1 cellular context compared by ENCODE assay signal in the genomic region with DNA sequence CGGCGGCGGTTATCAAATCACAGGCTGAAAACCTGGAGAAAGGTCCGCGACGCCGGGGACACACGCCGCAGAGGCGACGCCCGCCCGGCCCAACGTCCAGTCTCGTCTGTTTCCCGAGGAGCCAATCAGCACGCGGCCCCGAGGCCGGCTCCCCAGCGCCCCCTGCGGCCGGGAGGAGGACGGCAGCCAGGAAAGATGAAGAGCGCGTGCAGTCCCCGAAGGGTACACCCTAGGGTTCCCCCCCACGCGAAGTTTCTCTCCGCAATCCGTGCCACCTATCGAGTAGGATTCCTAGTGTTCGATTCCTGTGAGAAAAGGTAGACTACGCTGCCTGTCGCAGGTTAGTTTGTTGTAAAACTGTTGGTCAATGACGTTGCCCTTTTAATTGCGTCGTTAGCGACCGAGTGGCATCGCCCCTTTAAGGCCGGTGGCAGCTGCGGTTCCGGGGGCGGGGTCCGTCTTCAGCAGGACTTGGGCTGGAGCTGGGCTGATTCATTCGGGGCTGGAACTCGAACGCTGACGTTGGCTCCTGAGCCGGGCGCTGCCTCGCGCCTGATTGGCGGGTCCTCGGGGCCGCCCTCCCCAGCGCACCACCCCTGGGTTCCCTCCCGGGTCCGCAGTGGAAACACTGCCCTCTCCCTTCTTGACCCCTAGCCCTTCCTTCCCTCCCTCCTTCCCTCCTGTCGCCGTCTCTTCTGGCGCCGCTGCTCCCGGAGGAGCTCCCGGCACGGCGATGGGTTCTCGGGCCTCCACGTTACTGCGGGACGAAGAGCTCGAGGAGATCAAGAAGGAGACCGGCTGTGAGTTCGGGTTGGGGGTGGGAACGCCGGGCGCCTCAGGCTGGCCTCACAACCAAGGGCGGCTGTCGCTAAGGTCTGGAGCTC.
A peak's percentile ranks its signal among the peaks of the same experiment; 100 is the strongest.
TF ChIP-seq lines count a peak whose summit lies in the region.

Gene CHP1, plus strand, starts transcription at position 619 of the 884 bp plus-strand sequence. Its CDS starts 115 bp downstream, at position 734.
A gene with protein sequence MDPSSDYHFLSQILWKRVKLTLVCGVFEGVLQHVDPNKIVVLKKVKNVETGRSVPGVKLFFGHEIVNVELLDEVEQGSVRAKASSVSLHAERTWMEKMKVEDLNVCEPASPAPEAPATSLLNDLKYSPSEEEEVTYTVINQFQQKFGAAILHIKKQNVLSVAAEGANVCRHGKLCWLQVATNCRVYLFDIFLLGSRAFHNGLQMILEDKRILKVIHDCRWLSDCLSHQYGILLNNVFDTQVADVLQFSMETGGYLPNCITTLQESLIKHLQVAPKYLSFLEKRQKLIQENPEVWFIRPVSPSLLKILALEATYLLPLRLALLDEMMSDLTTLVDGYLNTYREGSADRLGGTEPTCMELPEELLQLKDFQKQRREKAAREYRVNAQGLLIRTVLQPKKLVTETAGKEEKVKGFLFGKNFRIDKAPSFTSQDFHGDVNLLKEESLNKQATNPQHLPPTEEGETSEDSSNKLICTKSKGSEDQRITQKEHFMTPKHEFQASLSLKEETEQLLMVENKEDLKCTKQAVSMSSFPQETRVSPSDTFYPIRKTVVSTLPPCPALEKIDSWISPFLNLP (minus strand): TSS at position 108 of the 884 bp plus-strand sequence. CDS start 4,182 bp downstream, outside the sequence.

TF ChIP-seq in K562, 482 proteins besides CTCF, POLR2A, EP300 and RAD21 (continued from another document and continues in another):
- TF ChIP-seq NUFIP1 (IDR thresholded peaks at IDR 0.05; ENCODE audit: partially characterized antibody), result no peak
- TF ChIP-seq ZNF551 (CRISPR knock-in tag; IDR thresholded peaks at IDR 0.05), result no peak
- no peak for TF ChIP-seq ZFP30 (CRISPR knock-in tag; IDR thresholded peaks at IDR 0.05; ENCODE audit: borderline replicate concordance)
- TF ChIP-seq ZNF3 (CRISPR knock-in tag; IDR thresholded peaks at IDR 0.05), result no peak
- no peak for TF ChIP-seq HNRNPUL1 (IDR thresholded peaks at IDR 0.05; ENCODE audit: low read length)
- TF ChIP-seq HMGN3 (IDR thresholded peaks at IDR 0.05; ENCODE audit: borderline replicate concordance, extremely low read depth, insufficient read length, low read depth, low read length), result peak; percentile 95
- no peak for TF ChIP-seq CGGBP1 (CRISPR knock-in tag; IDR thresholded peaks at IDR 0.05)
- no peak for TF ChIP-seq NCOA2 (IDR thresholded peaks at IDR 0.05; ENCODE audit: partially characterized antibody in 2 of 2)
- TF ChIP-seq, protein P1, sequence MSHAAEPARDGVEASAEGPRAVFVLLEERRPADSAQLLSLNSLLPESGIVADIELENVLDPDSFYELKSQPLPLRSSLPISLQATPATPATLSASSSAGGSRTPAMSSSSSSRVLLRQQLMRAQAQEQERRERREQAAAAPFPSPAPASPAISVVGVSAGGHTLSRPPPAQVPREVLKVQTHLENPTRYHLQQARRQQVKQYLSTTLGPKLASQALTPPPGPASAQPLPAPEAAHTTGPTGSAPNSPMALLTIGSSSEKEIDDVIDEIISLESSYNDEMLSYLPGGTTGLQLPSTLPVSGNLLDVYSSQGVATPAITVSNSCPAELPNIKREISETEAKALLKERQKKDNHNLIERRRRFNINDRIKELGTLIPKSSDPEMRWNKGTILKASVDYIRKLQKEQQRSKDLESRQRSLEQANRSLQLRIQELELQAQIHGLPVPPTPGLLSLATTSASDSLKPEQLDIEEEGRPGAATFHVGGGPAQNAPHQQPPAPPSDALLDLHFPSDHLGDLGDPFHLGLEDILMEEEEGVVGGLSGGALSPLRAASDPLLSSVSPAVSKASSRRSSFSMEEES (CRISPR knock-in tag; IDR thresholded peaks at IDR 0.05), result no peak
- 0 out of 2 replicates have a peak, but pooled peaks have one; percentile 5 for TF ChIP-seq NCOR1 (IDR thresholded peaks at IDR 0.05)
- peak; percentile 88 for TF ChIP-seq EP400 (IDR thresholded peaks at IDR 0.05)
- peak; percentile 46 for TF ChIP-seq E2F8 (IDR thresholded peaks at IDR 0.05; ENCODE audit: low read depth, partially characterized antibody)
- TF ChIP-seq CREB5 (CRISPR knock-in tag; IDR thresholded peaks at IDR 0.05), result no peak
- 0 out of 2 replicates have a peak, but pooled peaks have one; percentile 27 for TF ChIP-seq SMARCC2 (IDR thresholded peaks at IDR 0.05; ENCODE audit: low read depth)
- TF ChIP-seq BMI1 (IDR thresholded peaks at IDR 0.05; ENCODE audit: low read length), result no peak
- TF ChIP-seq, protein P2, sequence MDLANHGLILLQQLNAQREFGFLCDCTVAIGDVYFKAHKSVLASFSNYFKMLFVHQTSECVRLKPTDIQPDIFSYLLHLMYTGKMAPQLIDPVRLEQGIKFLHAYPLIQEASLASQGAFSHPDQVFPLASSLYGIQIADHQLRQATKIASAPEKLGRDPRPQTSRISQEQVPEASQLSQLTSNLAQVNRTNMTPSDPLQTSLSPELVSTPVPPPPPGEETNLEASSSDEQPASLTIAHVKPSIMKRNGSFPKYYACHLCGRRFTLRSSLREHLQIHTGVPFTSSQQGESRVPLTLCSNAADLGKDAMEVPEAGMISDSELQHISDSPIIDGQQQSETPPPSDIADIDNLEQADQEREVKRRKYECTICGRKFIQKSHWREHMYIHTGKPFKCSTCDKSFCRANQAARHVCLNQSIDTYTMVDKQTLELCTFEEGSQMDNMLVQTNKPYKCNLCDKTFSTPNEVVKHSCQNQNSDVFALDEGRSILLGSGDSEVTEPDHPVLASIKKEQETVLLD (IDR thresholded peaks at IDR 0.05), result peak; percentile 68
- no peak for TF ChIP-seq ILK (tag; IDR thresholded peaks at IDR 0.05; ENCODE audit: borderline replicate concordance, low read depth)
- no peak for TF ChIP-seq YBX1 (IDR thresholded peaks at IDR 0.05)
- no peak for TF ChIP-seq ZNF274 (IDR thresholded peaks at IDR 0.05; ENCODE audit: borderline replicate concordance, low read depth, low read length)
- peak; percentile 87 for TF ChIP-seq ESRRA (IDR thresholded peaks at IDR 0.05; ENCODE audit: borderline replicate concordance, low read depth)
- TF ChIP-seq ZNF436 (CRISPR knock-in tag; IDR thresholded peaks at IDR 0.05), result no peak
- no peak for TF ChIP-seq CSDE1 (IDR thresholded peaks at IDR 0.05)
- TF ChIP-seq CXXC5 (CRISPR knock-in tag; IDR thresholded peaks at IDR 0.05), result peak; percentile 99
- no peak for TF ChIP-seq PTTG1 (tag; IDR thresholded peaks at IDR 0.05; ENCODE audit: low read depth)
- no peak for TF ChIP-seq HMG20B (CRISPR knock-in tag; IDR thresholded peaks at IDR 0.05)
- peak; percentile 67 for TF ChIP-seq RBM25 (IDR thresholded peaks at IDR 0.05; ENCODE audit: low read depth, low read length, severe bottlenecking)
- peak; percentile 61; the same call in 1 of the 2 replicates for TF ChIP-seq KAT7 (CRISPR knock-in tag; IDR thresholded peaks at IDR 0.05; ENCODE audit: borderline replicate concordance)
- TF ChIP-seq ZNF407 (IDR thresholded peaks at IDR 0.05; ENCODE audit: low read depth), result no peak
- peak; percentile 93 for TF ChIP-seq MTA3 (IDR thresholded peaks at IDR 0.05; ENCODE audit: borderline replicate concordance)
- peak; percentile 46; the same call in 1 of the 2 replicates for TF ChIP-seq ZBED1 (IDR thresholded peaks at IDR 0.05)
- peak; percentile 21 to 94; a peak in 2 of 4 replicates for TF ChIP-seq TEAD1 (CRISPR knock-in tag; IDR thresholded peaks at IDR 0.05)
